In the genomic region with DNA sequence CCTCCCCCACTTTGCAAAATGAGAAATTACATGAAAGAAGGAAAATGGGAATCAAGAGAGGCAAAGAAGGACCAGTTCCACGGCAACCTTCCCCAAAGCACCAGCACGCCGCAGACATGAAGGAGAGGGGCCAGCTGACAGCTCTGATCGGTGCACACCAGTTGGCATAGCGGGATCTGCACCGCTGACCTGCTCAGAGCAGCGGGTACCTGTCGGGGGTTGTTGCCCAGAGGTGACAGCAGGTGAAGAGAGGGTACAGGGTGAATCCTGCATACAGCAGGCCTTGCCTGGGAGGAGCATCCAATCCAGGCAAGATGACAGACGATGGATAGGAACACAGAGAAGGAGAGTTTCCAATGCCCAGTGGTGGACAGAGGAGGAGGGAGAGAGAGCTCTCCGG, we compare ENCODE assay signal across 12 cellular contexts. TPM values are rescaled to one million over a fixed set of nuclear protein-coding genes. Genes with fewer than 3 reads are reported as not detected.
DNase-seq lines count a peak whose midpoint lies in the region; ATAC-seq, FAIRE-seq and TF ChIP-seq lines count a peak whose summit lies in the region.
"Had no signal": no experiment of that assay in that cellular context is flagged by ENCODE, and none has a peak within 500 bp of the region (broad histone marks: within the 10 kb centered on the region; RNA-seq: fewer than 3 reads in every experiment).

No MANE protein-coding gene starts in this region.

- H3K27me3 ChIP-seq in CD4-positive, alpha-beta T cell (ENCODE audit: control insufficient read depth, insufficient read depth, low read length), result no peaks in the 10 kb centered on the region
- H3K27me3 ChIP-seq in gastroesophageal sphincter, result no peaks in the 10 kb centered on the region
- H3K27me3 ChIP-seq in skeletal muscle tissue (ENCODE audit: control insufficient read depth in 3 of 3, insufficient read depth in 3 of 3, low read length in 3 of 3), result peaks cover 0 to 23% (median 9%) of the 10 kb centered on the region in 3 donors

- H3K4me3 Mint-ChIP-seq in CD4-positive, alpha-beta T cell, result peak overlapping the region; percentile 67
- peak overlapping the region; percentile 63 for H3K4me3 Mint-ChIP-seq in T-helper 17 cell
- no peak overlapping the region for H3K4me3 Mint-ChIP-seq in endothelial cell (ENCODE audit: unreplicated experiment)

- intact Hi-C loops in CD4-positive, alpha-beta T cell (cut with DNase I, micrococcal nuclease), result no loop called here

- no peak for TF ChIP-seq EP300 in gastroesophageal sphincter (IDR thresholded peaks at IDR 0.05)

- peak overlapping the region; percentile 87 for H3K27ac Mint-ChIP-seq in CD4-positive, alpha-beta T cell
- H3K27ac Mint-ChIP-seq in T-helper 17 cell (peak overlapping the region; percentile 92), endothelial cell (ENCODE audit: unreplicated experiment) (no peak overlapping the region)

- POLR2A ChIA-PET in CD4-positive, alpha-beta T cell (lab: Charles Lee), result no interaction called here

- no peak for DNase-seq in CD4-positive, alpha-beta T cell
- DNase-seq in T-helper 17 cell (no peak), endothelial cell (ENCODE audit: low spot score) (no peak), GM19239 (ENCODE audit: insufficient read length, low spot score) (no peak), DMS53 treated with DMSO at 0.1 percent for 48 hours (lab: John Stamatoyannopoulos, UW; ENCODE audit: unreplicated experiment) (no peak), GM19238 (ENCODE audit: insufficient read length, low spot score) (no peak)
- DNase-seq: activated naive CD4-positive, alpha-beta T cell; KG1; mucosa of descending colon; NCI-H526 treated with DMSO at 0.1 percent for 48 hours had no signal

- H3K27ac ChIP-seq in CD4-positive, alpha-beta T cell (ENCODE audit: low read depth, low read length), result no peak overlapping the region
- H3K27ac ChIP-seq in gastroesophageal sphincter (peak overlapping the region; percentile 40 to 97 (median 92)), skeletal muscle tissue (ENCODE audit: low read depth, low read length) (peak overlapping the region; percentile 84)

- peak overlapping the region in 2 of 3 donors; percentile 50 to 57 for H3K9ac ChIP-seq in skeletal muscle tissue (ENCODE audit: low read depth in 1 of 3, low read length in 3 of 3)

- H3K9me3 Mint-ChIP-seq in CD4-positive, alpha-beta T cell, result no peaks in the 10 kb centered on the region
- no peaks in the 10 kb centered on the region for H3K9me3 Mint-ChIP-seq in endothelial cell (ENCODE audit: unreplicated experiment)

- no peaks in the 10 kb centered on the region for H3K9me3 ChIP-seq in CD4-positive, alpha-beta T cell (ENCODE audit: control insufficient read depth, low read length)
- no peaks in the 10 kb centered on the region for H3K9me3 ChIP-seq in T-helper 17 cell (ENCODE audit: control insufficient read depth, low read length, poor library complexity, severe bottlenecking)
- H3K9me3 ChIP-seq in gastroesophageal sphincter, result no peaks in the 10 kb centered on the region
- no peaks in the 10 kb centered on the region for H3K9me3 ChIP-seq in skeletal muscle tissue (ENCODE audit: control insufficient read depth in 3 of 3, low read length in 3 of 3)
- H3K9me3 ChIP-seq: mucosa of descending colon had no signal

- no peak for ATAC-seq in CD4-positive, alpha-beta T cell (ENCODE audit: poor library complexity)
- ATAC-seq in T-helper 17 cell (no peak), gastroesophageal sphincter (no peak)

- no peak for FAIRE-seq in GM19239 (lab: Jason Lieb, UNC)

- CTCF ChIA-PET in CD4-positive, alpha-beta T cell (lab: Charles Lee), result no interaction called here

- H3K4me1 Mint-ChIP-seq in CD4-positive, alpha-beta T cell (ENCODE audit: low read depth), result peaks cover 39% of the 10 kb centered on the region
- H3K4me1 Mint-ChIP-seq in T-helper 17 cell (peaks cover 18% of the 10 kb centered on the region), endothelial cell (ENCODE audit: unreplicated experiment) (peaks cover 32% of the 10 kb centered on the region)

- 50 to 87% methylated on average over 1 to 5 of the region's 10 CpGs for WGBS in gastroesophageal sphincter (ENCODE audit: low coverage in 1 of 2), 2 donors

- H3K4me3 ChIP-seq in gastroesophageal sphincter, result no peak overlapping the region
- no peak overlapping the region for H3K4me3 ChIP-seq in skeletal muscle tissue (ENCODE audit: low read length in 3 of 3)
- H3K4me3 ChIP-seq: mucosa of descending colon had no signal

- H3K36me3 ChIP-seq in gastroesophageal sphincter (peaks cover 0 to under 1% of the 10 kb centered on the region in 2 donors), skeletal muscle tissue (ENCODE audit: control insufficient read depth in 3 of 3, insufficient read depth in 3 of 3, low read length in 3 of 3) (no peaks in the 10 kb centered on the region)

- no peak for TF ChIP-seq POLR2A in gastroesophageal sphincter (IDR thresholded peaks at IDR 0.05)

- no peaks in the 10 kb centered on the region for H3K36me3 Mint-ChIP-seq in CD4-positive, alpha-beta T cell (ENCODE audit: low read depth)
- no peaks in the 10 kb centered on the region for H3K36me3 Mint-ChIP-seq in T-helper 17 cell (ENCODE audit: low read depth)
- peaks cover 6% of the 10 kb centered on the region for H3K36me3 Mint-ChIP-seq in endothelial cell (ENCODE audit: low read depth, unreplicated experiment)

- no peak for TF ChIP-seq CTCF in CD4-positive, alpha-beta T cell (IDR thresholded peaks at IDR 0.05)
- TF ChIP-seq CTCF in gastroesophageal sphincter (IDR thresholded peaks at IDR 0.05) (no peak), endothelial cell (IDR thresholded peaks at IDR 0.05; ENCODE audit: unreplicated experiment) (no peak)

- H3K4me1 ChIP-seq in gastroesophageal sphincter (peaks cover 0 to 100% (median 61%) of the 10 kb centered on the region in 3 donors), skeletal muscle tissue (ENCODE audit: control insufficient read depth in 3 of 3, insufficient read depth in 3 of 3, low read length in 3 of 3) (peaks cover 58 to 64% (median 60%) of the 10 kb centered on the region in 3 donors)

- H3K27me3 Mint-ChIP-seq in CD4-positive, alpha-beta T cell, result peaks cover 6% of the 10 kb centered on the region
- H3K27me3 Mint-ChIP-seq in T-helper 17 cell, result peaks cover 22% of the 10 kb centered on the region
- peaks cover 15% of the 10 kb centered on the region for H3K27me3 Mint-ChIP-seq in endothelial cell (ENCODE audit: unreplicated experiment)

RNA-seq across cellular contexts. Expression of gene CEP295NL, which starts 24.1 kb away (rescaled TPM):
- total RNA-seq in CD4-positive, alpha-beta T cell, result 1 to 10 TPM; 2.6 to 2.7 TPM
- total RNA-seq in T-helper 17 cell (1 to 10 TPM; 2.0 to 2.9 TPM), gastroesophageal sphincter (1 to 10 TPM; 1.6 to 9.0 (median 3.8) TPM), skeletal muscle tissue (1.6 TPM), endothelial cell (ENCODE audit: unreplicated experiment) (1.4 TPM)

RNA-seq across cellular contexts. Expression of gene USP36, which starts 38.3 kb away (rescaled TPM):
- total RNA-seq in CD4-positive, alpha-beta T cell, result 100 to 1,000 TPM; 489 to 494 TPM
- total RNA-seq in T-helper 17 cell (100 to 1,000 TPM; 418 to 474 TPM), gastroesophageal sphincter (10 to 100 TPM; 26.6 to 44.0 (median 34.6) TPM), skeletal muscle tissue (25.6 TPM), endothelial cell (ENCODE audit: unreplicated experiment) (56.7 TPM)

RNA-seq across cellular contexts. Expression of gene TIMP2, which starts 46.3 kb away (rescaled TPM):
- total RNA-seq in CD4-positive, alpha-beta T cell, result 1 to 10 TPM; 6.2 to 7.0 TPM
- total RNA-seq in T-helper 17 cell (1 to 10 TPM; 4.1 to 6.7 TPM), gastroesophageal sphincter (100 to 1,000 TPM; 172 to 315 (median 211) TPM), skeletal muscle tissue (39.7 TPM), endothelial cell (ENCODE audit: unreplicated experiment) (41.5 TPM)
